9 cellular contexts compared by ENCODE assay signal in genomic region chr12:131808744-131809371, GRCh38. TPM values are rescaled to one million over a fixed set of nuclear protein-coding genes. Genes with fewer than 3 reads are reported as not detected.
DNase-seq lines count a peak whose midpoint lies in the region; ATAC-seq and TF ChIP-seq lines count a peak whose summit lies in the region.
"Had no signal": no experiment of that assay in that cellular context is flagged by ENCODE, and none has a peak within 500 bp of the region (broad histone marks: within the 10 kb centered on the region; RNA-seq: fewer than 3 reads in every experiment).

No MANE protein-coding gene starts in this region.

- intact Hi-C loops in activated CD4-positive, alpha-beta memory T cell treated with anti-CD3 and anti-CD28 coated beads for 36 hours (cut with micrococcal nuclease): no loop called here
- intact Hi-C loops in left ventricle myocardium superior (cut with micrococcal nuclease): no loop called here

- ATAC-seq in CD4-positive, CD25-positive, alpha-beta regulatory T cell (ENCODE audit: low read depth in 2 of 2): peak; percentile 31 to 60
- ATAC-seq in GM21515 (IDR thresholded peaks at IDR 0.05; ENCODE audit: unreplicated experiment) (peak; percentile 56), left ventricle myocardium superior (peak; percentile 73)

- H3K4me3 Mint-ChIP-seq in CD4-positive, CD25-positive, alpha-beta regulatory T cell: peak overlapping the region in 3 of 4 donors; percentile 71 to 91 (median 78)
- peak overlapping the region; percentile 69 for H3K4me3 Mint-ChIP-seq in activated CD4-positive, alpha-beta memory T cell treated with anti-CD3 and anti-CD28 coated beads for 36 hours
- no peak overlapping the region for H3K4me3 Mint-ChIP-seq in chondrocyte (ENCODE audit: unreplicated experiment)

- H3K4me2 ChIP-seq in hepatocyte: no peak overlapping the region

- no peaks in the 10 kb centered on the region for H3K9me2 ChIP-seq in hepatocyte (replicated peaks; ENCODE audit: insufficient read depth)

- H3K27me3 ChIP-seq in CD4-positive, CD25-positive, alpha-beta regulatory T cell (ENCODE audit: control insufficient read depth, insufficient read depth, low read length): no peaks in the 10 kb centered on the region
- H3K27me3 ChIP-seq in hepatocyte (no peaks in the 10 kb centered on the region), BE2C (no peaks in the 10 kb centered on the region)

- no peaks in the 10 kb centered on the region for H3K79me2 ChIP-seq in hepatocyte

- H3K27me3 Mint-ChIP-seq in CD4-positive, CD25-positive, alpha-beta regulatory T cell: no peaks in the 10 kb centered on the region
- H3K27me3 Mint-ChIP-seq in activated CD4-positive, alpha-beta memory T cell treated with anti-CD3 and anti-CD28 coated beads for 36 hours: no peaks in the 10 kb centered on the region
- no peaks in the 10 kb centered on the region for H3K27me3 Mint-ChIP-seq in chondrocyte (ENCODE audit: low read depth)

- 97% methylated on average over 40 of the region's 44 CpGs for WGBS in hepatocyte (ENCODE audit: low lambda C conversion rate, missing lambda C conversion rate)

- H3K27ac Mint-ChIP-seq in CD4-positive, CD25-positive, alpha-beta regulatory T cell: peak overlapping the region in 1 of 3 donors; percentile 32
- H3K27ac Mint-ChIP-seq in activated CD4-positive, alpha-beta memory T cell treated with anti-CD3 and anti-CD28 coated beads for 36 hours: peak overlapping the region; percentile 71
- no peak overlapping the region for H3K27ac Mint-ChIP-seq in chondrocyte (ENCODE audit: unreplicated experiment)

- H3K27ac ChIP-seq in CD4-positive, CD25-positive, alpha-beta regulatory T cell (ENCODE audit: insufficient read depth, low read length, poor library complexity, severe bottlenecking): peak overlapping the region; percentile 33
- H3K27ac ChIP-seq in hepatocyte: no peak overlapping the region

- no peak for TF ChIP-seq CTCF in hepatocyte (IDR thresholded peaks at IDR 0.05; ENCODE audit: poor library complexity)
- TF ChIP-seq CTCF in BE2C (IDR thresholded peaks at IDR 0.05; ENCODE audit: low read depth, low read length): no peak
- no peak for TF ChIP-seq CTCF in chondrocyte (IDR thresholded peaks at IDR 0.05)

- peaks cover 0 to 4% (median under 1%) of the 10 kb centered on the region in 4 donors for H3K4me1 Mint-ChIP-seq in CD4-positive, CD25-positive, alpha-beta regulatory T cell
- H3K4me1 Mint-ChIP-seq in activated CD4-positive, alpha-beta memory T cell treated with anti-CD3 and anti-CD28 coated beads for 36 hours (ENCODE audit: low read depth): no peaks in the 10 kb centered on the region
- peaks cover 5% of the 10 kb centered on the region for H3K4me1 Mint-ChIP-seq in chondrocyte (ENCODE audit: low read depth)

- H3K36me3 Mint-ChIP-seq in CD4-positive, CD25-positive, alpha-beta regulatory T cell: peaks cover 5% of the 10 kb centered on the region
- peaks cover 10% of the 10 kb centered on the region for H3K36me3 Mint-ChIP-seq in activated CD4-positive, alpha-beta memory T cell treated with anti-CD3 and anti-CD28 coated beads for 36 hours
- H3K36me3 Mint-ChIP-seq in chondrocyte (ENCODE audit: low read depth): peaks cover 4% of the 10 kb centered on the region

- H3K9me3 ChIP-seq in CD4-positive, CD25-positive, alpha-beta regulatory T cell (ENCODE audit: control insufficient read depth in 2 of 2, low read length in 2 of 2): peaks cover 3 to 4% of the 10 kb centered on the region in 2 experiments
- no peaks in the 10 kb centered on the region for H3K9me3 ChIP-seq in hepatocyte (ENCODE audit: low read depth)
- no peaks in the 10 kb centered on the region for H3K9me3 ChIP-seq in BE2C

- H2AFZ ChIP-seq in hepatocyte: no peak overlapping the region

- CTCF ChIA-PET in activated CD4-positive, alpha-beta memory T cell treated with anti-CD3 and anti-CD28 coated beads for 36 hours (lab: Charles Lee): interaction anchor here (0.6 to 1.2 kb wide), 2 partner anchors 258 to 356 kb away, joined by 3 to 4 read pairs; no protein-coding TSS in a partner anchor

- no peaks in the 10 kb centered on the region for H3K4me1 ChIP-seq in CD4-positive, CD25-positive, alpha-beta regulatory T cell (ENCODE audit: control insufficient read depth, insufficient read depth, low read length, poor library complexity, severe bottlenecking)
- H3K4me1 ChIP-seq in hepatocyte (ENCODE audit: insufficient read depth) (no peaks in the 10 kb centered on the region), BE2C (no peaks in the 10 kb centered on the region)

- H3K9me3 Mint-ChIP-seq in CD4-positive, CD25-positive, alpha-beta regulatory T cell: peaks cover 0 to 16% (median 3%) of the 10 kb centered on the region in 7 donors
- H3K9me3 Mint-ChIP-seq in activated CD4-positive, alpha-beta memory T cell treated with anti-CD3 and anti-CD28 coated beads for 36 hours: peaks cover 18% of the 10 kb centered on the region
- H3K9me3 Mint-ChIP-seq in chondrocyte (ENCODE audit: low read depth): peaks cover 8% of the 10 kb centered on the region

- DNase-seq in CD4-positive, CD25-positive, alpha-beta regulatory T cell: peak in 2 of 3 donors; percentile 32 to 82
- DNase-seq in activated CD4-positive, alpha-beta memory T cell treated with anti-CD3 and anti-CD28 coated beads for 36 hours: peak; percentile 67
- DNase-seq in left ventricle myocardium superior: peak; percentile 66
- no peak for DNase-seq in pons (ENCODE audit: low spot score)
- no peak for DNase-seq in hepatocyte (ENCODE audit: low spot score)
- DNase-seq in BE2C: no peak
- DNase-seq in chondrocyte (ENCODE audit: low spot score): no peak
- DNase-seq: NCI-H1436 had no signal

- no peak overlapping the region for H3K4me3 ChIP-seq in CD4-positive, CD25-positive, alpha-beta regulatory T cell (ENCODE audit: low read depth, low read length)
- H3K4me3 ChIP-seq in hepatocyte (no peak overlapping the region), BE2C (ENCODE audit: low read depth, low read length) (no peak overlapping the region)

- H3K36me3 ChIP-seq in CD4-positive, CD25-positive, alpha-beta regulatory T cell (ENCODE audit: control insufficient read depth, insufficient read depth, low read length): no peaks in the 10 kb centered on the region
- no peaks in the 10 kb centered on the region for H3K36me3 ChIP-seq in hepatocyte (replicated peaks; ENCODE audit: insufficient read depth, low read depth)
- no peaks in the 10 kb centered on the region for H3K36me3 ChIP-seq in BE2C

- POLR2A ChIA-PET in activated CD4-positive, alpha-beta memory T cell treated with anti-CD3 and anti-CD28 coated beads for 36 hours (lab: Charles Lee): no interaction called here

- H4K20me1 ChIP-seq in hepatocyte (ENCODE audit: insufficient read depth, poor library complexity, severe bottlenecking): no peaks in the 10 kb centered on the region

RNA-seq across cellular contexts. Expression of gene MMP17, which starts 19.3 kb away (rescaled TPM):
- not detected for total RNA-seq in CD4-positive, CD25-positive, alpha-beta regulatory T cell
- under 1 TPM in 1 of 4 donors, not detected in 3; 0.51 TPM for polyA plus RNA-seq in CD4-positive, CD25-positive, alpha-beta regulatory T cell
- under 1 TPM; 0.48 to 0.87 TPM for total RNA-seq in activated CD4-positive, alpha-beta memory T cell treated with anti-CD3 and anti-CD28 coated beads for 36 hours
- total RNA-seq in left ventricle myocardium superior (0.47 TPM), hepatocyte (0.40 and 0.44 TPM in 2 replicates), chondrocyte (1.3 to 2.4 TPM (median 1.3 TPM) in 3 replicates)
- 0.42 and 0.78 TPM in 2 replicates for polyA plus RNA-seq in hepatocyte
- polyA plus RNA-seq in BE2C (2012; ENCODE audit: insufficient read depth, insufficient read length, low read depth): 3.2 TPM

Comparison
In these comparisons a context has a peak if more than half of its experiments do, and no peak if none do; other contexts are left out.
1. DNase-seq: peak in CD4-positive, CD25-positive, alpha-beta regulatory T cell (2 of 3), activated CD4-positive, alpha-beta memory T cell treated with anti-CD3 and anti-CD28 coated beads for 36 hours (single experiment) and left ventricle myocardium superior (single experiment); none in pons (single experiment), hepatocyte (single experiment), BE2C (single experiment) and chondrocyte (single experiment).
2. Peak in every context shown above with its lines, with median percentiles within 50 percentile points of each other: ATAC-seq.